In the genomic region with DNA sequence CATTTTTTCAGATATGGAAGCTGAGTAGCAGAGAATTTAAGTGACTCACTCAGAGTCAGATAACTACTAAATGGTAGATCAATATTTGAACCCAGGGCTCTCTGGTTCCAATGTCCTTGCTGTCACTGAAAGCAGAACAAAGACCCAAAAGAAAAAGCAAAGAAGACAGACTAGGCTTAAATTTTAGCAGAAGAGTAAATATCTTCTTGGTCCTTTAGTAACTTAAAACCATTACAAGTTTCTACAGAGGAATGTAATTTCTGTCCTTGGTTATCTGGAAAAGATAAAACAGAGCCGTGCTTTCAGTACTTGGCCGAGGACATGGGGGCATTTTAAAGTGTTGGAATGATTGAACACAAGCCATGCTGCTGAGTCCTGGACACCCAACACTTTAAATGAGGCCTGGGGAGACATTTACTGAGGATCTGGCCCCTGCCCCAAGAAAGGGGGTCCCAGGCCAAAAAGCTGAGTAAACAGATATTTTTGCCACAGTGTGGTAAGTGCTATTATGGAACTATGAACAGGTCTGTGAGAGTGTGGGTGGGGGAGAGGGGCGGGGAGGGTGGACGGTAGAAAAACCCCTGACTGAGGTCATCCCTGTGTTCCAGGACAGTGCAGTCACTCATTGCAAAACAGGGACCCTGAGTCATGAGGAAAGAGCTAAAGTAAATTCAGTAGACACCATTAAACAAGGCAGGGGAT, we compare ENCODE assay signal across 1 cellular context.
TF ChIP-seq lines count a peak whose summit lies in the region.

No MANE protein-coding gene starts in this region.

TF ChIP-seq in HepG2, 621 proteins besides CTCF, POLR2A, EP300 and RAD21 (continued from another document):
- TF ChIP-seq, protein P1, sequence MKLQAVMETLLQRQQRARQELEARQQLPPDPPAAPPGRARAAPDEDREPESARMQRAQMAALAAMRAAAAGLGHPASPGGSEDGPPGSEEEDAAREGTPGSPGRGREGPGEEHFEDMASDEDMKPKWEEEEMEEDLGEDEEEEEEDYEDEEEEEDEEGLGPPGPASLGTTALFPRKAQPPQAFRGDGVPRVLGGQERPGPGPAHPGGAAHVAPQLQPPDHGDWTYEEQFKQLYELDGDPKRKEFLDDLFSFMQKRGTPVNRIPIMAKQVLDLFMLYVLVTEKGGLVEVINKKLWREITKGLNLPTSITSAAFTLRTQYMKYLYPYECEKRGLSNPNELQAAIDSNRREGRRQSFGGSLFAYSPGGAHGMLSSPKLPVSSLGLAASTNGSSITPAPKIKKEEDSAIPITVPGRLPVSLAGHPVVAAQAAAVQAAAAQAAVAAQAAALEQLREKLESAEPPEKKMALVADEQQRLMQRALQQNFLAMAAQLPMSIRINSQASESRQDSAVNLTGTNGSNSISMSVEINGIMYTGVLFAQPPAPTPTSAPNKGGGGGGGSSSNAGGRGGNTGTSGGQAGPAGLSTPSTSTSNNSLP (IDR thresholded peaks at IDR 0.05; ENCODE audit: low read depth, low read length) = peak; percentile 65
- TF ChIP-seq FOXO1 (CRISPR knock-in tag; IDR thresholded peaks at IDR 0.05) (peak; percentile 50), ZNF317 (CRISPR knock-in tag; IDR thresholded peaks at IDR 0.05) (no peak), PHF21A (CRISPR knock-in tag; IDR thresholded peaks at IDR 0.05) (peak; percentile 35; the same call in 1 of the 2 replicates), SETDB1 (CRISPR knock-in tag; IDR thresholded peaks at IDR 0.05; ENCODE audit: borderline replicate concordance) (no peak), EEA1 (CRISPR knock-in tag; IDR thresholded peaks at IDR 0.05; ENCODE audit: borderline replicate concordance) (no peak), GMEB1 (CRISPR knock-in tag; IDR thresholded peaks at IDR 0.05; ENCODE audit: borderline replicate concordance) (no peak), ZNF503 (CRISPR knock-in tag; IDR thresholded peaks at IDR 0.05) (peak; percentile 39; the same call in 1 of the 2 replicates), TARDBP (CRISPR knock-in tag; IDR thresholded peaks at IDR 0.05) (0 out of 2 replicates have a peak, but pooled peaks have one; percentile 24), SKIL (CRISPR knock-in tag; IDR thresholded peaks at IDR 0.05; ENCODE audit: borderline replicate concordance) (0 out of 2 replicates have a peak, but pooled peaks have one; percentile 25), HNF4A (CRISPR knock-in tag; IDR thresholded peaks at IDR 0.05) (peak; percentile 74), ATF6 (CRISPR knock-in tag; conservative IDR thresholded peaks at IDR 0.05) (0 out of 2 replicates have a peak, but pooled peaks have one; percentile 36), ATF2 (CRISPR knock-in tag; IDR thresholded peaks at IDR 0.05) (peak; percentile 59; the same call in 1 of the 2 replicates), EHMT2 (IDR thresholded peaks at IDR 0.05; ENCODE audit: borderline replicate concordance, low read depth, low read length) (0 out of 2 replicates have a peak, but pooled peaks have one; percentile 2), RARA (CRISPR knock-in tag; IDR thresholded peaks at IDR 0.05) (peak; percentile 61), ZNF142 (CRISPR knock-in tag; IDR thresholded peaks at IDR 0.05) (no peak), RFX1 (IDR thresholded peaks at IDR 0.05) (no peak), ATAD3A (CRISPR knock-in tag; IDR thresholded peaks at IDR 0.05) (no peak), SOX5 (CRISPR knock-in tag; IDR thresholded peaks at IDR 0.05; ENCODE audit: borderline replicate concordance) (peak; percentile 73; the same call in 1 of the 2 replicates), ZNF780A (CRISPR knock-in tag; IDR thresholded peaks at IDR 0.05) (no peak), GPBP1L1 (CRISPR knock-in tag; IDR thresholded peaks at IDR 0.05) (no peak), MAFK (conservative IDR thresholded peaks at IDR 0.05 in 1 of 2, IDR thresholded peaks at IDR 0.05 in 1 of 2; ENCODE audit: low read length in 2 of 2) (peak; percentile 64 to 66), MBD4 (IDR thresholded peaks at IDR 0.05; ENCODE audit: borderline replicate concordance, low read length) (0 out of 2 replicates have a peak, but pooled peaks have one; percentile 69), MAZ (IDR thresholded peaks at IDR 0.05; ENCODE audit: borderline replicate concordance, low read depth, low read length) (0 out of 2 replicates have a peak, but pooled peaks have one; percentile 60), MAZ (CRISPR knock-in tag; IDR thresholded peaks at IDR 0.05; ENCODE audit: low read depth) (no peak)
- TF ChIP-seq, protein P2, sequence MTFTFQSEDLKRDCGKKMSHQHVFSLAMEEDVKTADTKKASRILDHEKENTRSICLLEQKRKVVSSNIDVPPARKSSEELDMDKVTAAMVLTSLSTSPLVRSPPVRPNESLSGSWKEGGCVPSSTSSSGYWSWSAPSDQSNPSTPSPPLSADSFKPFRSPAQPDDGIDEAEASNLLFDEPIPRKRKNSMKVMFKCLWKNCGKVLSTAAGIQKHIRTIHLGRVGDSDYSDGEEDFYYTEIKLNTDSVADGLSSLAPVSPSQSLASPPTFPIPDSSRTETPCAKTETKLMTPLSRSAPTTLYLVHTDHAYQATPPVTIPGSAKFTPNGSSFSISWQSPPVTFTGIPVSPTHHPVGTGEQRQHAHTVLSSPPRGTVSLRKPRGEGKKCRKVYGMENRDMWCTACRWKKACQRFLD (CRISPR knock-in tag; IDR thresholded peaks at IDR 0.05; ENCODE audit: borderline replicate concordance) = no peak
TF ChIP-seq in HepG2: peak in this region for 84.
